In the genomic region with DNA sequence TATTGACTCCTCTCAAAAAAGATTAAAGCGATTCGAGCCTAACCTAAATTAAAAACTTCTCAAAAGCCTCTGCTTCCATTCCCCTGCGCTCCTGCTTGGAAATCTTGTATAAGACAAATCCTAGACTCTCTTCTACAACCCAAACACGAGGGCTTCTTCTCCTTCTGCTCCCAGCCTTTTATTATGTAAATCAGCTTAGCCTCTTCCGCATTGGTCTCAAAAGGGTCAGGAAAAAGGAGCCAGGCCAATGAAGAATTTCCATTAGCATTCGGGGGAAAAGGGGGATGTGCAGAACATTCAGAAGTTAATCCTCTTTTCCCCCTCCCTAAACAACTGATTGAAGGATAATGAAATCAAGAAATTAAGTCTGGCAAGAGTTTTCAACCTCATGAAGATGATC, we compare ENCODE assay signal across 2 cellular contexts.
TF ChIP-seq lines count a peak whose summit lies in the region.

No MANE protein-coding gene starts in this region.

TF ChIP-seq in GM23338, 12 proteins besides CTCF, POLR2A, EP300 and RAD21:
- TF ChIP-seq EZH2 (IDR thresholded peaks at IDR 0.05; ENCODE audit: low read depth, unreplicated experiment) (no peak), REST (IDR thresholded peaks at IDR 0.05; ENCODE audit: unreplicated experiment) (no peak), ETS1 (IDR thresholded peaks at IDR 0.05) (no peak), NANOG (IDR thresholded peaks at IDR 0.05; ENCODE audit: borderline replicate concordance) (0 out of 2 replicates have a peak, but pooled peaks have one; percentile 9), POLR2AphosphoS5 (IDR thresholded peaks at IDR 0.05; ENCODE audit: low read depth) (no peak), ZNF462 (CRISPR knock-in tag; IDR thresholded peaks at IDR 0.05) (no peak)

TF ChIP-seq in H1, 55 proteins besides CTCF, POLR2A, EP300 and RAD21:
- TF ChIP-seq ATF2 (IDR thresholded peaks at IDR 0.05; ENCODE audit: low read length) (no peak), SIRT6 (IDR thresholded peaks at IDR 0.05; ENCODE audit: low read length) (no peak), EZH2 (IDR thresholded peaks at IDR 0.05; ENCODE audit: low read depth, low read length, severe bottlenecking) (no peak), USF2 (IDR thresholded peaks at IDR 0.05; ENCODE audit: low read length) (no peak), SP1 (IDR thresholded peaks at IDR 0.05; ENCODE audit: low read depth, low read length) (no peak)
TF ChIP-seq in H1: peak in this region for 0.
